In genomic region chrX:319579-320125, GRCh38 we compare ENCODE assay signal across 8 cellular contexts. TPM values are rescaled to one million over a fixed set of nuclear protein-coding genes. Genes with fewer than 3 reads are reported as not detected.
DNase-seq lines count a peak whose midpoint lies in the region; ATAC-seq, FAIRE-seq and TF ChIP-seq lines count a peak whose summit lies in the region.

No MANE protein-coding gene starts in this region.

- no peaks in the 10 kb centered on the region for H3K9me3 Mint-ChIP-seq in activated naive CD4-positive, alpha-beta T cell treated with anti-CD3 and anti-CD28 coated beads, Interleukin-2, amount 50 U/mL, for 72 hours

- no peak for ATAC-seq in activated naive CD4-positive, alpha-beta T cell treated with anti-CD3 and anti-CD28 coated beads, Interleukin-2, amount 50 U/mL, for 72 hours
- no peak for ATAC-seq in GM18505 (IDR thresholded peaks at IDR 0.05; ENCODE audit: unreplicated experiment)

- peak overlapping the region; percentile 84 for H3K4me3 ChIP-seq in HFF-Myc (replicated peaks; ENCODE audit: low read depth, low read length)
- peak overlapping the region; percentile 69 for H3K4me3 ChIP-seq in iPS-11a (ENCODE audit: low read depth, low read length)
- H3K4me3 ChIP-seq in small intestine (ENCODE audit: low read depth in 1 of 2, low read length in 2 of 2) = peak overlapping the region; percentile 82 to 91

- 0% methylated on average over 36 to 41 of the region's 41 CpGs for WGBS in small intestine, 3 donors

- TF ChIP-seq POLR2A in GM12891 (IDR thresholded peaks at IDR 0.05; ENCODE audit: low read depth, low read length) (no peak), GM18505 (IDR thresholded peaks at IDR 0.05; ENCODE audit: borderline replicate concordance, extremely low read depth, insufficient read depth, insufficient read length) (no peak)

- H3K4me1 ChIP-seq in small intestine (ENCODE audit: control insufficient read depth in 2 of 2, insufficient read depth in 1 of 2, low read depth in 1 of 2, low read length in 1 of 2) = no peaks in the 10 kb centered on the region

- H3K36me3 ChIP-seq in small intestine (ENCODE audit: control insufficient read depth in 2 of 2, insufficient read depth in 2 of 2, low read length in 2 of 2) = peaks cover 0 to 3% of the 10 kb centered on the region in 2 donors

- no peak for DNase-seq in HFF-Myc (ENCODE audit: extremely low read depth, low read depth)
- DNase-seq in activated naive CD4-positive, alpha-beta T cell treated with anti-CD3 and anti-CD28 coated beads, Interleukin-2, amount 50 U/mL, for 72 hours (ENCODE audit: low spot score in 2 of 2) = peak; percentile 43 to 67
- no peak for DNase-seq in small intestine
- no peak for DNase-seq in GM12891 (ENCODE audit: insufficient read length, low spot score)
- no peak for DNase-seq in RKO (ENCODE audit: low spot score)
- DNase-seq in T-helper 9 cell = no peak

- no peaks in the 10 kb centered on the region for H3K9me3 ChIP-seq in small intestine (ENCODE audit: control insufficient read depth, low read depth)

- H3K36me3 Mint-ChIP-seq in activated naive CD4-positive, alpha-beta T cell treated with anti-CD3 and anti-CD28 coated beads, Interleukin-2, amount 50 U/mL, for 72 hours = peaks cover 0 to 4% of the 10 kb centered on the region in 2 donors

- H3K27me3 ChIP-seq in small intestine (ENCODE audit: control insufficient read depth in 2 of 2, insufficient read depth in 2 of 2, low read length in 2 of 2) = no peaks in the 10 kb centered on the region

- peak overlapping the region in 1 of 2 donors; percentile 91 for H3K27ac Mint-ChIP-seq in activated naive CD4-positive, alpha-beta T cell treated with anti-CD3 and anti-CD28 coated beads, Interleukin-2, amount 50 U/mL, for 72 hours

- H3K27ac ChIP-seq in small intestine (ENCODE audit: low read depth in 1 of 2, low read length in 1 of 2) = peak overlapping the region; percentile 56 to 77

- no peak for TF ChIP-seq CTCF in HFF-Myc (IDR thresholded peaks at IDR 0.05; ENCODE audit: low read depth, low read length, missing control alignments)

- FAIRE-seq in small intestine (lab: Jason Lieb, UNC) = no peak
- no peak for FAIRE-seq in GM12891 (lab: Jason Lieb, UNC)

TF ChIP-seq in GM12891, 5 proteins besides CTCF, POLR2A, EP300 and RAD21:
- TF ChIP-seq TAF1 (IDR thresholded peaks at IDR 0.05; ENCODE audit: low read depth, low read length) (no peak), POU2F2 (IDR thresholded peaks at IDR 0.05; ENCODE audit: low read depth, low read length) (no peak), POLR2AphosphoS5 (IDR thresholded peaks at IDR 0.05; ENCODE audit: low read depth, low read length) (no peak), SPI1 (IDR thresholded peaks at IDR 0.05; ENCODE audit: low read depth, low read length) (no peak), PAX5 (IDR thresholded peaks at IDR 0.05; ENCODE audit: insufficient read depth, low read length, severe bottlenecking) (no peak)

RNA-seq across cellular contexts. Expression of gene GTPBP6, which starts 1.1 kb away (rescaled TPM):
- total RNA-seq in activated naive CD4-positive, alpha-beta T cell treated with anti-CD3 and anti-CD28 coated beads, Interleukin-2, amount 50 U/mL, for 72 hours = 10 to 100 TPM; 57.1 to 61.6 TPM
- polyA plus RNA-seq in small intestine = 10 to 100 TPM; 34.9 to 69.7 (median 41.6) TPM
- polyA plus RNA-seq in GM12891 (2012; ENCODE audit: low read depth, missing spikeins) = 29.7 TPM

RNA-seq across cellular contexts. Expression of gene PLCXD1, which starts 38.5 kb away (rescaled TPM):
- 100 to 1,000 TPM in 1 of 2 donors, 10 to 100 TPM in 1; 61.4 to 118 TPM for total RNA-seq in activated naive CD4-positive, alpha-beta T cell treated with anti-CD3 and anti-CD28 coated beads, Interleukin-2, amount 50 U/mL, for 72 hours
- polyA plus RNA-seq in small intestine = 10 to 100 TPM in 1 of 3 donors, 1 to 10 TPM in 2; 3.8 to 20.3 (median 6.3) TPM
- polyA plus RNA-seq in GM12891 (2012; ENCODE audit: low read depth, missing spikeins) = 21.2 TPM

Comparison
In these comparisons a context has a peak if more than half of its experiments do, and no peak if none do; other contexts are left out.
1. DNase-seq: peak in activated naive CD4-positive, alpha-beta T cell treated with anti-CD3 and anti-CD28 coated beads, Interleukin-2, amount 50 U/mL, for 72 hours (2 of 2); none in HFF-Myc (single experiment), small intestine (single experiment), GM12891 (single experiment), RKO (single experiment) and T-helper 9 cell (single experiment).
2. Peak in every context shown above with its lines, with median percentiles within 50 percentile points of each other: H3K4me3 ChIP-seq.